In genomic region chr4:6302869-6303268, GRCh38 we compare ENCODE assay signal across 38 cellular contexts.
"Had no signal": no experiment of that assay in that cellular context is flagged by ENCODE, and none has a peak within 500 bp of the region (broad histone marks: within the 10 kb centered on the region; RNA-seq: fewer than 3 reads in every experiment).

No MANE protein-coding gene starts in this region.

- FAIRE-seq: bronchial epithelial cell, TTC549 had no signal

- H3K9me3 ChIP-seq: ascending aorta had no signal

- H3K36me3 ChIP-seq: cardiac muscle cell had no signal

- H3K27ac ChIP-seq: ascending aorta, cardiac muscle cell, WERI-Rb-1 had no signal

- H3K4me3 ChIP-seq: ascending aorta, cardiac muscle cell had no signal

- H3K27ac Mint-ChIP-seq: activated CD4-positive, alpha-beta memory T cell treated with anti-CD3 and anti-CD28 coated beads, Interleukin-2, amount 10 ng/mL, durations not matched to agents 7 days and 5 days; activated CD4-positive, alpha-beta T cell treated with anti-CD3 and anti-CD28 coated beads for 36 hours; activated CD4-positive, alpha-beta T cell treated with anti-CD3 and anti-CD28 coated beads, Interleukin-2, amount 10 ng/mL, durations not matched to agents 7 days and 5 days; activated CD8-positive, alpha-beta memory T cell treated with anti-CD3 and anti-CD28 coated beads, Interleukin-2, amount 10 ng/mL, durations not matched to agents 7 days and 5 days; activated CD8-positive, alpha-beta T cell treated with anti-CD3 and anti-CD28 coated beads, Interleukin-2, amount 10 ng/mL, durations not matched to agents 7 days and 5 days; activated naive CD4-positive, alpha-beta T cell treated with anti-CD3 and anti-CD28 coated beads, Interleukin-2, amount 10 ng/mL, durations not matched to agents 7 days and 5 days; activated naive CD4-positive, alpha-beta T cell treated with anti-CD3 and anti-CD28 coated beads, Interleukin-2, amount 50 U/mL, for 24 hours; activated naive CD8-positive, alpha-beta T cell; activated naive CD8-positive, alpha-beta T cell treated with anti-CD3 and anti-CD28 coated beads, Interleukin-2, amount 10 ng/mL, durations not matched to agents 7 days and 5 days; activated naive CD8-positive, alpha-beta T cell treated with anti-CD3 and anti-CD28 coated beads, Interleukin-2, amount 50 U/mL, for 24 hours; activated T-cell treated with anti-CD3 and anti-CD28 coated beads, Interleukin-2, amount 50 U/mL, for 24 hours; activated T-helper 2 cell treated with anti-CD3 and anti-CD28 coated beads, Interferon-gamma antibody, Interleukin-2, Interleukin-4, amounts not matched to agents 10 μg/mL and 5 μg/mL and 100 μg/mL, durations not matched to agents 14 hours and 24 hours and 36 hours; brain; T-helper 1 cell treated with Interleukin-12 subunit alpha and Interleukin-12 subunit beta and Interleukin-4 antibody, amounts not matched to agents 30 μg/mL and 1 μg/mL, for 36 hours; T-helper 2 cell treated with Interferon-gamma antibody and Interleukin-4, amounts not matched to agents 5 μg/mL and 100 μg/mL, for 36 hours; WTC11 had no signal

- ATAC-seq: activated CD4-positive, alpha-beta T cell treated with anti-CD3 and anti-CD28 coated beads for 36 hours; activated CD4-positive, CD25-positive, alpha-beta regulatory T cell treated with anti-CD3 and anti-CD28 coated beads, Interleukin-2, amount 50 U/mL, for 24 hours; activated CD8-positive, alpha-beta memory T cell treated with anti-CD3 and anti-CD28 coated beads, Interleukin-2, amount 10 ng/mL, durations not matched to agents 7 days and 5 days; activated CD8-positive, alpha-beta T cell treated with anti-CD3 and anti-CD28 coated beads, Interleukin-2, amount 10 ng/mL, durations not matched to agents 7 days and 5 days; activated naive CD8-positive, alpha-beta T cell treated with anti-CD3 and anti-CD28 coated beads, Interleukin-2, amount 50 U/mL, for 24 hours; WTC11 had no signal

- H3K4me1 Mint-ChIP-seq: activated CD4-positive, alpha-beta memory T cell treated with anti-CD3 and anti-CD28 coated beads, Interleukin-2, amount 10 ng/mL, durations not matched to agents 7 days and 5 days; activated CD4-positive, alpha-beta T cell treated with anti-CD3 and anti-CD28 coated beads for 36 hours; activated CD4-positive, alpha-beta T cell treated with anti-CD3 and anti-CD28 coated beads, Interleukin-2, amount 10 ng/mL, durations not matched to agents 7 days and 5 days; activated naive CD4-positive, alpha-beta T cell treated with anti-CD3 and anti-CD28 coated beads, Interleukin-2, amount 10 ng/mL, durations not matched to agents 7 days and 5 days; activated naive CD4-positive, alpha-beta T cell treated with anti-CD3 and anti-CD28 coated beads, Interleukin-2, amount 50 U/mL, for 24 hours; activated naive CD8-positive, alpha-beta T cell treated with anti-CD3 and anti-CD28 coated beads, Interleukin-2, amount 50 U/mL, for 24 hours; central memory CD8-positive, alpha-beta T cell; WTC11 had no signal

- H3K4me3 Mint-ChIP-seq: activated CD4-positive, alpha-beta memory T cell treated with anti-CD3 and anti-CD28 coated beads, Interleukin-2, amount 10 ng/mL, durations not matched to agents 7 days and 5 days; activated CD4-positive, alpha-beta T cell treated with anti-CD3 and anti-CD28 coated beads for 36 hours; activated CD4-positive, alpha-beta T cell treated with anti-CD3 and anti-CD28 coated beads, Interleukin-2, amount 10 ng/mL, durations not matched to agents 7 days and 5 days; activated CD8-positive, alpha-beta memory T cell treated with anti-CD3 and anti-CD28 coated beads, Interleukin-2, amount 10 ng/mL, durations not matched to agents 7 days and 5 days; activated CD8-positive, alpha-beta T cell treated with anti-CD3 and anti-CD28 coated beads, Interleukin-2, amount 10 ng/mL, durations not matched to agents 7 days and 5 days; activated naive CD4-positive, alpha-beta T cell treated with anti-CD3 and anti-CD28 coated beads, Interleukin-2, amount 10 ng/mL, durations not matched to agents 7 days and 5 days; activated naive CD4-positive, alpha-beta T cell treated with anti-CD3 and anti-CD28 coated beads, Interleukin-2, amount 50 U/mL, for 24 hours; activated naive CD8-positive, alpha-beta T cell; activated naive CD8-positive, alpha-beta T cell treated with anti-CD3 and anti-CD28 coated beads, Interleukin-2, amount 10 ng/mL, durations not matched to agents 7 days and 5 days; activated naive CD8-positive, alpha-beta T cell treated with anti-CD3 and anti-CD28 coated beads, Interleukin-2, amount 50 U/mL, for 24 hours; activated T-cell treated with anti-CD3 and anti-CD28 coated beads, Interleukin-2, amount 50 U/mL, for 24 hours; brain; central memory CD8-positive, alpha-beta T cell; T-helper 1 cell treated with Interleukin-12 subunit alpha and Interleukin-12 subunit beta and Interleukin-4 antibody, amounts not matched to agents 30 μg/mL and 1 μg/mL, for 36 hours; T-helper 2 cell treated with Interferon-gamma antibody and Interleukin-4, amounts not matched to agents 5 μg/mL and 100 μg/mL, for 36 hours; WTC11 had no signal

- H3K36me3 Mint-ChIP-seq: activated CD8-positive, alpha-beta memory T cell treated with anti-CD3 and anti-CD28 coated beads, Interleukin-2, amount 10 ng/mL, durations not matched to agents 7 days and 5 days; activated naive CD4-positive, alpha-beta T cell treated with anti-CD3 and anti-CD28 coated beads, Interleukin-2, amount 10 ng/mL, durations not matched to agents 7 days and 5 days; activated naive CD8-positive, alpha-beta T cell treated with anti-CD3 and anti-CD28 coated beads, Interleukin-2, amount 10 ng/mL, durations not matched to agents 7 days and 5 days had no signal

- H3K9me3 Mint-ChIP-seq: activated CD4-positive, alpha-beta memory T cell treated with anti-CD3 and anti-CD28 coated beads, Interleukin-2, amount 10 ng/mL, durations not matched to agents 7 days and 5 days; activated CD4-positive, alpha-beta T cell treated with anti-CD3 and anti-CD28 coated beads, Interleukin-2, amount 10 ng/mL, durations not matched to agents 7 days and 5 days; activated naive CD4-positive, alpha-beta T cell treated with anti-CD3 and anti-CD28 coated beads, Interleukin-2, amount 10 ng/mL, durations not matched to agents 7 days and 5 days; activated naive CD4-positive, alpha-beta T cell treated with anti-CD3 and anti-CD28 coated beads, Interleukin-2, amount 50 U/mL, for 24 hours; activated naive CD8-positive, alpha-beta T cell treated with anti-CD3 and anti-CD28 coated beads, Interleukin-2, amount 10 ng/mL, durations not matched to agents 7 days and 5 days; activated naive CD8-positive, alpha-beta T cell treated with anti-CD3 and anti-CD28 coated beads, Interleukin-2, amount 50 U/mL, for 24 hours; activated T-cell treated with anti-CD3 and anti-CD28 coated beads, Interleukin-2, amount 50 U/mL, for 24 hours; activated T-helper 2 cell treated with anti-CD3 and anti-CD28 coated beads, Interferon-gamma antibody, Interleukin-2, Interleukin-4, amounts not matched to agents 10 μg/mL and 5 μg/mL and 100 μg/mL, durations not matched to agents 14 hours and 24 hours and 36 hours; brain; central memory CD8-positive, alpha-beta T cell; T-helper 1 cell treated with Interleukin-12 subunit alpha and Interleukin-12 subunit beta and Interleukin-4 antibody, amounts not matched to agents 30 μg/mL and 1 μg/mL, for 36 hours; T-helper 2 cell treated with Interferon-gamma antibody and Interleukin-4, amounts not matched to agents 5 μg/mL and 100 μg/mL, for 36 hours; WTC11 had no signal

- H3K27me3 ChIP-seq: ascending aorta, cardiac muscle cell had no signal

- H3K4me1 ChIP-seq: ascending aorta had no signal

- DNase-seq: activated CD4-positive, alpha-beta memory T cell treated with anti-CD3 and anti-CD28 coated beads, Interleukin-2, amount 10 ng/mL, durations not matched to agents 7 days and 5 days; activated CD4-positive, alpha-beta T cell treated with anti-CD3 and anti-CD28 coated beads for 1 hour; activated CD4-positive, alpha-beta T cell treated with anti-CD3 and anti-CD28 coated beads for 36 hours; activated CD4-positive, alpha-beta T cell treated with anti-CD3 and anti-CD28 coated beads for 48 hours; activated CD4-positive, alpha-beta T cell treated with anti-CD3 and anti-CD28 coated beads, Interleukin-2, amount 10 ng/mL, durations not matched to agents 7 days and 5 days; activated CD4-positive, alpha-beta T cell treated with anti-CD3 and anti-CD28 coated beads, Interleukin-2, amount 50 U/mL, for 48 hours; activated CD4-positive, CD25-positive, alpha-beta regulatory T cell; activated CD8-positive, alpha-beta memory T cell treated with anti-CD3 and anti-CD28 coated beads for 24 hours; activated CD8-positive, alpha-beta memory T cell treated with anti-CD3 and anti-CD28 coated beads, Interleukin-2, amount 10 ng/mL, durations not matched to agents 7 days and 5 days; activated CD8-positive, alpha-beta memory T cell treated with anti-CD3 and anti-CD28 coated beads, Interleukin-2, amount 50 U/mL, for 48 hours; activated CD8-positive, alpha-beta T cell treated with anti-CD3 and anti-CD28 coated beads, Interleukin-2, amount 10 ng/mL, durations not matched to agents 7 days and 5 days; activated effector memory CD4-positive, alpha-beta T cell treated with Interleukin-2 at 50 U/mL for 16 hours; activated gamma-delta T cell; activated naive CD4-positive, alpha-beta T cell treated with anti-CD3 and anti-CD28 coated beads, Interleukin-2, amount 10 ng/mL, durations not matched to agents 7 days and 5 days; activated naive CD4-positive, alpha-beta T cell treated with Interleukin-2 at 50 U/mL for 16 hours; activated naive CD8-positive, alpha-beta T cell treated with anti-CD3 and anti-CD28 coated beads, Interleukin-2, amount 10 ng/mL, durations not matched to agents 7 days and 5 days; activated naive CD8-positive, alpha-beta T cell treated with anti-CD3 and anti-CD28 coated beads, Interleukin-2, amount 50 U/mL, for 24 hours; activated T-cell treated with anti-CD3 and anti-CD28 coated beads, Interleukin-2, amount 50 U/mL, for 24 hours; activated T-cell treated with anti-CD3 and anti-CD28 coated beads, Interleukin-2, amount 50 U/mL, for 48 hours; caudate nucleus; cerebellar nuclear complex; T-helper 1 cell; T-helper 2 cell; T-helper 9 cell; WERI-Rb-1 had no signal
